Comparison of ENCODE assay signal across 1 cellular context in the genomic region with DNA sequence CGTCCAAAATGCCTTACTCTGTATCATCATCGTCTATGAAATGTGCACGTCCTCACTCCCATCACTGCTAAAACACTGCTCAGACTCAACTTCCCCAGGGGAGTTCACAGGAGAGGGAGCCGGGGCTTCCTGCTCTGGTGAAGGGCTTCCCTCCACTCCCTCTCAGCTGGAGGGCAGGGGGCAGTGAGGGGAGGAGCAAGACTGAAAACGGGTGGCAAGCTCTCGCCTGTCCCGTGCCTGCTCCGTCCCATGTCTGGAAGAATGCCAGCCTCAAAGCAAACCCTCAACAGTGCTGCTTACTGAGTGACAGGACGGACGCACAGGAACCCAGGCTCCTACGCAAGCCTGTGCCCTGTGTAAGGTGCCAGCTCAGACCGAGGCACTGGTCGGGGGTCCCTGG.
TF ChIP-seq lines count a peak whose summit lies in the region.

No MANE protein-coding gene starts in this region.

TF ChIP-seq in H1, 55 proteins besides CTCF, POLR2A, EP300 and RAD21 (continued from another document):
- TF ChIP-seq POLR2AphosphoS5 (IDR thresholded peaks at IDR 0.05; ENCODE audit: low read depth, low read length): no peak
- no peak for TF ChIP-seq RBBP5 (IDR thresholded peaks at IDR 0.05; ENCODE audit: borderline replicate concordance, low read depth, low read length)
- no peak for TF ChIP-seq POU5F1 (IDR thresholded peaks at IDR 0.05; ENCODE audit: low read depth, low read length)
